8 cellular contexts compared by ENCODE assay signal in the genomic region with DNA sequence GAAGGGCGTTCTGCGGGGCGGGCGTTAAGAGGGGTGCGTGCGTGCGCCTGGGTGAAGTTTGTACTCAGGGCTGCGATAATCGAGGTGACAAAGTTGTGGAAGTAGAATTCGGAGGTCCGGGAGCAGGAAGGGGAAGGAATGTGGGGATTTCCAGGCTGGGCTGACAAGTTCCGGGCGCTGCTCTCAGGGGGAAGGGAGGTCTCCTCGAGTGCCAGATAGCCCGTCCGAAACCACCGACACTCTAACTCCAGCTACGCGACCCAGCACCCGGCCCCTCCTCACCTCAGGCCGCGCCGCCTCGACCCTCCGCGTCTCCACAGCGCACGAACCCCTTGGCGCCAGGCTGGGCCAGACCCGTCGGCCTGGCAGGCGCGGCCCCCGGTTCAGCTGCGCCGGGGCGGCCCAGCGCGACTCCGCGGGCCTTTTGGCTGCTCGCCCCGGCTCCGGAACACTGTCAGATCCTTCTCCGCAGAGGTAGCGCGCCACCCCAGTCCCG. TPM values are rescaled to one million over a fixed set of nuclear protein-coding genes. Genes with fewer than 3 reads are reported as not detected.
DNase-seq lines count a peak whose midpoint lies in the region; ATAC-seq, FAIRE-seq and TF ChIP-seq lines count a peak whose summit lies in the region.

Gene IL6ST (minus strand): TSS at position 462 of the 496 bp plus-strand sequence. CDS start 18,685 bp downstream, outside the sequence.

- FAIRE-seq in HTR-8/SVneo (lab: Jason Lieb, UNC) = no peak

- peak; percentile 62 for TF ChIP-seq POLR2A in esophagus muscularis mucosa (IDR thresholded peaks at IDR 0.05; ENCODE audit: low read depth)

- no peaks in the 10 kb centered on the region for H3K27me3 Mint-ChIP-seq in activated CD4-positive, alpha-beta memory T cell treated with anti-CD3 and anti-CD28 coated beads for 36 hours

- no peak for TF ChIP-seq EP300 in esophagus muscularis mucosa (IDR thresholded peaks at IDR 0.05)

- H3K4me1 ChIP-seq in esophagus muscularis mucosa (peaks cover 21 to 47% (median 45%) of the 10 kb centered on the region in 4 donors), aorta (ENCODE audit: control insufficient read depth in 1 of 2, insufficient read depth in 2 of 2, low read length in 2 of 2) (peaks cover 2% of the 10 kb centered on the region in 2 donors)

- POLR2A ChIA-PET in activated CD4-positive, alpha-beta memory T cell treated with anti-CD3 and anti-CD28 coated beads for 36 hours (lab: Charles Lee) = interaction anchor here (0.6 to 3.3 kb wide), 21 partner anchors 8 to 694 kb away, joined by 3 to 17 read pairs (median 4); no protein-coding TSS in a partner anchor

- H3K27ac Mint-ChIP-seq in activated CD4-positive, alpha-beta memory T cell treated with anti-CD3 and anti-CD28 coated beads for 36 hours = peak within 1 kb of the TSS; percentile 100

- no peak for TF ChIP-seq CTCF in esophagus muscularis mucosa (IDR thresholded peaks at IDR 0.05)

- intact Hi-C loops in activated CD4-positive, alpha-beta memory T cell treated with anti-CD3 and anti-CD28 coated beads for 36 hours (cut with micrococcal nuclease) = loop anchor here (2.0 to 10.0 kb wide), 6 partner anchors 100 to 1178 kb away; partner anchors contain the start of genes GPBP1 and PLPP1
- intact Hi-C loops in esophagus muscularis mucosa (cut with DNase I) = loop anchor here (10.0 kb wide), 1 partner anchor 60 kb away; no protein-coding TSS in a partner anchor
- intact Hi-C loops in aorta (cut with DNase I) = loop anchor here (10.0 kb wide), 2 partner anchors 170 to 180 kb away; no protein-coding TSS in a partner anchor

- WGBS in esophagus muscularis mucosa = under 1% methylated on average over 19 of the region's 48 CpGs
- WGBS in aorta, 2 donors = 0% methylated on average over 30 to 48 of the region's 48 CpGs

- no peaks in the 10 kb centered on the region for H3K9me3 ChIP-seq in esophagus muscularis mucosa
- H3K9me3 ChIP-seq in aorta (ENCODE audit: control insufficient read depth, low read length) = no peaks in the 10 kb centered on the region

- peaks cover 40% of the 10 kb centered on the region for H3K36me3 Mint-ChIP-seq in activated CD4-positive, alpha-beta memory T cell treated with anti-CD3 and anti-CD28 coated beads for 36 hours

- peaks cover 58% of the 10 kb centered on the region for H3K4me1 Mint-ChIP-seq in activated CD4-positive, alpha-beta memory T cell treated with anti-CD3 and anti-CD28 coated beads for 36 hours (ENCODE audit: low read depth)

- DNase-seq in GM04504 (ENCODE audit: low read depth) (peak; percentile 48), HTR-8/SVneo (ENCODE audit: insufficient read length, low spot score) (peak; percentile 56), esophagus muscularis mucosa (ENCODE audit: extremely low spot score) (no peak), myocyte (ENCODE audit: low read depth) (peak; percentile 74), aorta (no peak), DMS153 treated with DMSO at 0.1 percent for 48 hours (lab: John Stamatoyannopoulos, UW; ENCODE audit: unreplicated experiment) (no peak)
- DNase-seq in activated CD4-positive, alpha-beta memory T cell treated with anti-CD3 and anti-CD28 coated beads for 36 hours = peak; percentile 62

- CTCF ChIA-PET in activated CD4-positive, alpha-beta memory T cell treated with anti-CD3 and anti-CD28 coated beads for 36 hours (lab: Charles Lee) = interaction anchor here (0.6 to 2.1 kb wide), 7 partner anchors 9 to 206 kb away, joined by 3 to 7 read pairs (median 3); no protein-coding TSS in a partner anchor

- H3K9me3 Mint-ChIP-seq in activated CD4-positive, alpha-beta memory T cell treated with anti-CD3 and anti-CD28 coated beads for 36 hours = peaks cover 3% of the 10 kb centered on the region

- H3K27ac ChIP-seq in esophagus muscularis mucosa (replicated peaks in 1 of 4) (peak within 1 kb of the TSS; percentile 97 to 100 (median 99)), aorta (ENCODE audit: low read depth in 1 of 2, low read length in 2 of 2) (peak within 1 kb of the TSS; percentile 94 to 96)

- no peaks in the 10 kb centered on the region for H3K36me3 ChIP-seq in esophagus muscularis mucosa
- H3K36me3 ChIP-seq in aorta (ENCODE audit: control insufficient read depth in 1 of 2, insufficient read depth in 2 of 2, low read length in 1 of 2) = no peaks in the 10 kb centered on the region

- peak within 1 kb of the TSS; percentile 99 for H3K4me3 Mint-ChIP-seq in activated CD4-positive, alpha-beta memory T cell treated with anti-CD3 and anti-CD28 coated beads for 36 hours

- H3K27me3 ChIP-seq in esophagus muscularis mucosa (no peaks in the 10 kb centered on the region), aorta (ENCODE audit: control insufficient read depth in 1 of 2, insufficient read depth in 2 of 2, low read length in 1 of 2) (no peaks in the 10 kb centered on the region)

- ATAC-seq in GM21423 (IDR thresholded peaks at IDR 0.05; ENCODE audit: unreplicated experiment) = peak; percentile 33
- ATAC-seq in aorta (ENCODE audit: low FRiP score) = peak; percentile 72

- H3K4me3 ChIP-seq in esophagus muscularis mucosa = peak within 1 kb of the TSS; percentile 81 to 93 (median 86)
- H3K4me3 ChIP-seq in aorta (ENCODE audit: low read length in 2 of 2) = peak within 1 kb of the TSS; percentile 34 to 86

RNA-seq across cellular contexts. Expression of gene IL6ST, which starts in this region (rescaled TPM):
- total RNA-seq in activated CD4-positive, alpha-beta memory T cell treated with anti-CD3 and anti-CD28 coated beads for 36 hours = 10 to 100 TPM; 61.0 to 64.1 TPM
- total RNA-seq in esophagus muscularis mucosa (100 to 1,000 TPM; 384 to 561 (median 517) TPM), myocyte (89.8 and 148 TPM in 2 replicates), aorta (100 to 1,000 TPM; 353 to 370 TPM)
- 20.6 TPM for polyA plus RNA-seq in myocyte (2012)
- 10 to 100 TPM; 59.0 to 72.4 TPM for polyA plus RNA-seq in aorta

Comparison
In these comparisons a context has a peak if more than half of its experiments do, and no peak if none do; other contexts are left out.
1. DNase-seq: peak in GM04504 (single experiment), HTR-8/SVneo (single experiment), activated CD4-positive, alpha-beta memory T cell treated with anti-CD3 and anti-CD28 coated beads for 36 hours (single experiment) and myocyte (single experiment); none in esophagus muscularis mucosa (single experiment), aorta (0 of 2) and DMS153 treated with DMSO at 0.1 percent for 48 hours (single experiment).